ENCODE assay signal across 8 cellular contexts in genomic region chrX:129823115-129823514, GRCh38. TPM values are rescaled to one million over a fixed set of nuclear protein-coding genes. Genes with fewer than 3 reads are reported as not detected.
A peak's percentile ranks its signal among the peaks of the same experiment; 100 is the strongest.
DNase-seq lines count a peak whose midpoint lies in the region; ATAC-seq and TF ChIP-seq lines count a peak whose summit lies in the region.

No MANE protein-coding gene starts in this region.

- intact Hi-C loops in left ventricle myocardium inferior (cut with micrococcal nuclease), result no loop called here

- H3K9me3 ChIP-seq in left ventricle myocardium inferior (replicated peaks), result no peaks in the 10 kb centered on the region

- no peaks in the 10 kb centered on the region for H3K27me3 ChIP-seq in left ventricle myocardium inferior (ENCODE audit: low read depth)

- H3K4me1 ChIP-seq in left ventricle myocardium inferior, result no peaks in the 10 kb centered on the region

- no peak overlapping the region for H3K4me3 ChIP-seq in left ventricle myocardium inferior

- peak; percentile 61 for TF ChIP-seq CTCF in left ventricle myocardium inferior (IDR thresholded peaks at IDR 0.05; ENCODE audit: borderline replicate concordance)

- H3K27ac ChIP-seq in left ventricle myocardium inferior (replicated peaks), result no peak overlapping the region

- ATAC-seq in GM21723 (IDR thresholded peaks at IDR 0.05; ENCODE audit: unreplicated experiment), result peak; percentile 66
- no peak for ATAC-seq in HG03342 (IDR thresholded peaks at IDR 0.05; ENCODE audit: unreplicated experiment)

- no peaks in the 10 kb centered on the region for H3K36me3 ChIP-seq in left ventricle myocardium inferior

- DNase-seq in EH (ENCODE audit: low read depth) (peak; percentile 39), NOMO-1 treated with DMSO at 0.1 percent for 48 hours (lab: John Stamatoyannopoulos, UW; ENCODE audit: unreplicated experiment) (peak; percentile 66), left ventricle myocardium inferior (no peak), NCI-H1930 (lab: John Stamatoyannopoulos, UW) (no peak)
- DNase-seq in activated T-cell treated with anti-CD3 and anti-CD28 coated beads, Interleukin-2, amount 50 U/mL, for 48 hours, result peak; percentile 41 to 45
- DNase-seq in stimulated activated CD8-positive, alpha-beta memory T cell treated with anti-CD3 and anti-CD28 coated beads, Interleukin-12 subunit alpha, Interleukin-12 subunit beta, amount 100 ng/mL, for 1 hour (ENCODE audit: low read depth), result peak; percentile 39

RNA-seq across cellular contexts. Expression of gene ZDHHC9, which starts 20.6 kb away (rescaled TPM):
- 11.9 TPM for total RNA-seq in left ventricle myocardium inferior

RNA-seq across cellular contexts. Expression of gene SASH3, which starts 43.4 kb away (rescaled TPM):
- 2.2 TPM for total RNA-seq in left ventricle myocardium inferior

Comparison
In these comparisons a context has a peak if more than half of its experiments do, and no peak if none do; other contexts are left out.
1. DNase-seq: peak in EH (single experiment), NOMO-1 treated with DMSO at 0.1 percent for 48 hours (single experiment), activated T-cell treated with anti-CD3 and anti-CD28 coated beads, Interleukin-2, amount 50 U/mL, for 48 hours (2 of 2) and stimulated activated CD8-positive, alpha-beta memory T cell treated with anti-CD3 and anti-CD28 coated beads, Interleukin-12 subunit alpha, Interleukin-12 subunit beta, amount 100 ng/mL, for 1 hour (single experiment); none in left ventricle myocardium inferior (single experiment) and NCI-H1930 (0 of 2).